ENCODE assay signal across 17 cellular contexts in genomic region chrX:2698604-2699003, GRCh38. TPM values are rescaled to one million over a fixed set of nuclear protein-coding genes. Genes with fewer than 3 reads are reported as not detected.
DNase-seq lines count a peak whose midpoint lies in the region; ATAC-seq and FAIRE-seq lines count a peak whose summit lies in the region.
"Had no signal": no experiment of that assay in that cellular context is flagged by ENCODE, and none has a peak within 500 bp of the region (broad histone marks: within the 10 kb centered on the region; RNA-seq: fewer than 3 reads in every experiment).

No MANE protein-coding gene starts in this region.

- no peak for FAIRE-seq in frontal cortex (lab: Jason Lieb, UNC)

- H3K9me3 Mint-ChIP-seq in activated T-cell treated with anti-CD3 and anti-CD28 coated beads, Interleukin-2, amount 50 U/mL, for 4 hours: no peaks in the 10 kb centered on the region
- H3K9me3 Mint-ChIP-seq in activated CD4-positive, alpha-beta memory T cell treated with anti-CD3 and anti-CD28 coated beads, Interleukin-2, amount 10 ng/mL, durations not matched to agents 7 days and 5 days: peaks cover 2% of the 10 kb centered on the region
- peaks cover 0 to 3% (median 0%) of the 10 kb centered on the region in 6 donors for H3K9me3 Mint-ChIP-seq in immature natural killer cell

- no peak overlapping the region for H3K9ac ChIP-seq in subcutaneous abdominal adipose tissue (ENCODE audit: low read length in 5 of 5)
- H3K9ac ChIP-seq: KMS-11 had no signal

- no peaks in the 10 kb centered on the region for H3K9me3 ChIP-seq in subcutaneous abdominal adipose tissue (ENCODE audit: control insufficient read depth in 5 of 5, low read length in 5 of 5)

- CTCF ChIA-PET in activated CD4-positive, alpha-beta memory T cell treated with anti-CD3 and anti-CD28 coated beads, Interleukin-2, amount 10 ng/mL, durations not matched to agents 7 days and 5 days (lab: Charles Lee): no interaction called here

- peaks cover 49% of the 10 kb centered on the region for H3K36me3 Mint-ChIP-seq in activated T-cell treated with anti-CD3 and anti-CD28 coated beads, Interleukin-2, amount 50 U/mL, for 4 hours (ENCODE audit: insufficient read depth)
- peaks cover 86% of the 10 kb centered on the region for H3K36me3 Mint-ChIP-seq in activated CD4-positive, alpha-beta memory T cell treated with anti-CD3 and anti-CD28 coated beads, Interleukin-2, amount 10 ng/mL, durations not matched to agents 7 days and 5 days (ENCODE audit: low read depth)
- peaks cover 0 to 14% (median 7%) of the 10 kb centered on the region in 3 donors for H3K36me3 Mint-ChIP-seq in immature natural killer cell

- H3K27me3 Mint-ChIP-seq in activated T-cell treated with anti-CD3 and anti-CD28 coated beads, Interleukin-2, amount 50 U/mL, for 4 hours (ENCODE audit: low read depth): no peaks in the 10 kb centered on the region
- H3K27me3 Mint-ChIP-seq in activated CD4-positive, alpha-beta memory T cell treated with anti-CD3 and anti-CD28 coated beads, Interleukin-2, amount 10 ng/mL, durations not matched to agents 7 days and 5 days: no peaks in the 10 kb centered on the region
- peaks cover 2 to 6% (median 5%) of the 10 kb centered on the region in 3 donors for H3K27me3 Mint-ChIP-seq in immature natural killer cell (ENCODE audit: low read depth in 3 of 3)

- no peaks in the 10 kb centered on the region for H3K27me3 ChIP-seq in subcutaneous abdominal adipose tissue (ENCODE audit: control insufficient read depth in 5 of 5, insufficient read depth in 4 of 5, low read length in 5 of 5)

- peaks cover 97% of the 10 kb centered on the region for H3K4me1 Mint-ChIP-seq in activated T-cell treated with anti-CD3 and anti-CD28 coated beads, Interleukin-2, amount 50 U/mL, for 4 hours (ENCODE audit: low read depth)
- H3K4me1 Mint-ChIP-seq in activated CD4-positive, alpha-beta memory T cell treated with anti-CD3 and anti-CD28 coated beads, Interleukin-2, amount 10 ng/mL, durations not matched to agents 7 days and 5 days: peaks cover 98% of the 10 kb centered on the region
- H3K4me1 Mint-ChIP-seq in immature natural killer cell: peaks cover 93 to 100% of the 10 kb centered on the region in 2 donors

- H3K4me3 ChIP-seq in subcutaneous abdominal adipose tissue (ENCODE audit: low read depth in 1 of 5, low read length in 5 of 5): no peak overlapping the region
- H3K4me3 ChIP-seq: lung had no signal

- no peak for DNase-seq in activated T-cell treated with anti-CD3 and anti-CD28 coated beads, Interleukin-2, amount 50 U/mL, for 4 hours
- DNase-seq in activated T-cell treated with anti-CD3 and anti-CD28 coated beads, Interleukin-2, amount 50 U/mL, for 48 hours: no peak
- no peak for DNase-seq in activated CD4-positive, alpha-beta memory T cell treated with anti-CD3 and anti-CD28 coated beads, Interleukin-2, amount 10 ng/mL, durations not matched to agents 7 days and 5 days
- DNase-seq in immature natural killer cell: no peak
- no peak for DNase-seq in activated effector memory CD4-positive, alpha-beta T cell treated with anti-CD3 and anti-CD28 coated beads, Interleukin-2, amount 50 U/mL, for 16 hours
- DNase-seq in NCI-H2107 treated with DMSO at 0.1 percent for 48 hours (lab: John Stamatoyannopoulos, UW; ENCODE audit: unreplicated experiment): no peak
- DNase-seq in frontal cortex (ENCODE audit: low spot score in 2 of 2): no peak
- DNase-seq: NCI-H1694 treated with DMSO at 0.1 percent for 48 hours, NCI-H774, occipital lobe, Right ventricle myocardium superior had no signal

- no peak for ATAC-seq in activated T-cell treated with anti-CD3 and anti-CD28 coated beads, Interleukin-2, amount 50 U/mL, for 4 hours

- POLR2A ChIA-PET in activated CD4-positive, alpha-beta memory T cell treated with anti-CD3 and anti-CD28 coated beads, Interleukin-2, amount 10 ng/mL, durations not matched to agents 7 days and 5 days (lab: Charles Lee): no interaction called here

- peaks cover 6 to 69% (median 48%) of the 10 kb centered on the region in 5 donors for H3K4me1 ChIP-seq in subcutaneous abdominal adipose tissue (ENCODE audit: control insufficient read depth in 5 of 5, insufficient read depth in 5 of 5, low read length in 5 of 5)

- H3K27ac ChIP-seq in subcutaneous abdominal adipose tissue (ENCODE audit: low read depth, low read length): peak overlapping the region; percentile 27
- H3K27ac ChIP-seq: KMS-11 had no signal

- peak overlapping the region; percentile 71 for H3K4me3 Mint-ChIP-seq in activated T-cell treated with anti-CD3 and anti-CD28 coated beads, Interleukin-2, amount 50 U/mL, for 4 hours
- peak overlapping the region; percentile 68 for H3K4me3 Mint-ChIP-seq in activated CD4-positive, alpha-beta memory T cell treated with anti-CD3 and anti-CD28 coated beads, Interleukin-2, amount 10 ng/mL, durations not matched to agents 7 days and 5 days
- H3K4me3 Mint-ChIP-seq in immature natural killer cell: peak overlapping the region; percentile 72 to 88 (median 85)

- H3K27ac Mint-ChIP-seq in activated CD4-positive, alpha-beta memory T cell treated with anti-CD3 and anti-CD28 coated beads, Interleukin-2, amount 10 ng/mL, durations not matched to agents 7 days and 5 days: peak overlapping the region; percentile 92
- H3K27ac Mint-ChIP-seq in immature natural killer cell: peak overlapping the region; percentile 87 to 96 (median 94)

- peaks cover 0 to 16% (median 14%) of the 10 kb centered on the region in 5 donors for H3K36me3 ChIP-seq in subcutaneous abdominal adipose tissue (ENCODE audit: control insufficient read depth in 5 of 5, insufficient read depth in 5 of 5, low read length in 5 of 5)

RNA-seq across cellular contexts. Expression of gene CD99, which starts 7.5 kb away (rescaled TPM):
- 100 to 1,000 TPM; 138 to 219 (median 164) TPM for total RNA-seq in activated T-cell treated with anti-CD3 and anti-CD28 coated beads, Interleukin-2, amount 50 U/mL, for 4 hours
- total RNA-seq in activated CD4-positive, alpha-beta memory T cell treated with anti-CD3 and anti-CD28 coated beads, Interleukin-2, amount 10 ng/mL, durations not matched to agents 7 days and 5 days: 100 to 1,000 TPM; 389 to 410 TPM
- polyA plus RNA-seq in immature natural killer cell: 100 to 1,000 TPM; 479 to 672 (median 543) TPM
- total RNA-seq in frontal cortex: 11.4 TPM

RNA-seq across cellular contexts. Expression of gene XG, which starts 53.2 kb away (rescaled TPM):
- total RNA-seq in activated T-cell treated with anti-CD3 and anti-CD28 coated beads, Interleukin-2, amount 50 U/mL, for 4 hours: not detected
- total RNA-seq in activated CD4-positive, alpha-beta memory T cell treated with anti-CD3 and anti-CD28 coated beads, Interleukin-2, amount 10 ng/mL, durations not matched to agents 7 days and 5 days: not detected
- not detected for polyA plus RNA-seq in immature natural killer cell
- not detected for total RNA-seq in frontal cortex
- total RNA-seq: Daoy, epithelial cell of proximal tubule, occipital lobe had no signal
- polyA plus RNA-seq: AG04450 had no signal

Comparison
In these comparisons a context has a peak if more than half of its experiments do, and no peak if none do; other contexts are left out.
1. RNA of gene CD99, which starts 7.5 kb away (total RNA-seq): 389 to 410 TPM in activated CD4-positive, alpha-beta memory T cell treated with anti-CD3 and anti-CD28 coated beads, Interleukin-2, amount 10 ng/mL, durations not matched to agents 7 days and 5 days and 138 to 219 TPM in activated T-cell treated with anti-CD3 and anti-CD28 coated beads, Interleukin-2, amount 50 U/mL, for 4 hours; 11.4 TPM in frontal cortex (single experiment); every median in the first group is over 10 times any median in the second.
2. Peak in every context shown above with its lines, with median percentiles within 50 percentile points of each other: H3K4me3 Mint-ChIP-seq.